In the genomic region with DNA sequence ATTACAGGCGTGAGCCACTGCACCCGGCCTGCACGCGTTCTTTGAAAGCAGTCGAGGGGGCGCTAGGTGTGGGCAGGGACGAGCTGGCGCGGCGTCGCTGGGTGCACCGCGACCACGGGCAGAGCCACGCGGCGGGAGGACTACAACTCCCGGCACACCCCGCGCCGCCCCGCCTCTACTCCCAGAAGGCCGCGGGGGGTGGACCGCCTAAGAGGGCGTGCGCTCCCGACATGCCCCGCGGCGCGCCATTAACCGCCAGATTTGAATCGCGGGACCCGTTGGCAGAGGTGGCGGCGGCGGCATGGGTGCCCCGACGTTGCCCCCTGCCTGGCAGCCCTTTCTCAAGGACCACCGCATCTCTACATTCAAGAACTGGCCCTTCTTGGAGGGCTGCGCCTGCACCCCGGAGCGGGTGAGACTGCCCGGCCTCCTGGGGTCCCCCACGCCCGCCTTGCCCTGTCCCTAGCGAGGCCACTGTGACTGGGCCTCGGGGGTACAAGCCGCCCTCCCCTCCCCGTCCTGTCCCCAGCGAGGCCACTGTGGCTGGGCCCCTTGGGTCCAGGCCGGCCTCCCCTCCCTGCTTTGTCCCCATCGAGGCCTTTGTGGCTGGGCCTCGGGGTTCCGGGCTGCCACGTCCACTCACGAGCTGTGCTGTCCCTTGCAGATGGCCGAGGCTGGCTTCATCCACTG, we compare ENCODE assay signal across 1 cellular context.
TF ChIP-seq lines count a peak whose summit lies in the region.

BIRC5 (plus strand) TSS at position 238 of the 690 bp plus-strand sequence; CDS start at position 302, 64 bp downstream.

TF ChIP-seq in WTC11, 78 proteins besides CTCF, POLR2A, EP300 and RAD21 (continued from another document and continues in another):
- TF ChIP-seq AR (CRISPR knock-in tag; IDR thresholded peaks at IDR 0.05) = no peak
- TF ChIP-seq MXD4 (CRISPR knock-in tag; IDR thresholded peaks at IDR 0.05; ENCODE audit: borderline replicate concordance) = no peak
- no peak for TF ChIP-seq OVOL2 (CRISPR knock-in tag; IDR thresholded peaks at IDR 0.05; ENCODE audit: borderline replicate concordance)
- no peak for TF ChIP-seq TCF7 (CRISPR knock-in tag; IDR thresholded peaks at IDR 0.05; ENCODE audit: low read depth)
- TF ChIP-seq ZBTB21 (CRISPR knock-in tag; IDR thresholded peaks at IDR 0.05; ENCODE audit: borderline replicate concordance) = no peak
- TF ChIP-seq, protein P1, sequence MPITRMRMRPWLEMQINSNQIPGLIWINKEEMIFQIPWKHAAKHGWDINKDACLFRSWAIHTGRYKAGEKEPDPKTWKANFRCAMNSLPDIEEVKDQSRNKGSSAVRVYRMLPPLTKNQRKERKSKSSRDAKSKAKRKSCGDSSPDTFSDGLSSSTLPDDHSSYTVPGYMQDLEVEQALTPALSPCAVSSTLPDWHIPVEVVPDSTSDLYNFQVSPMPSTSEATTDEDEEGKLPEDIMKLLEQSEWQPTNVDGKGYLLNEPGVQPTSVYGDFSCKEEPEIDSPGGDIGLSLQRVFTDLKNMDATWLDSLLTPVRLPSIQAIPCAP (CRISPR knock-in tag; IDR thresholded peaks at IDR 0.05) = peak; percentile 52; the same call in 1 of the 2 replicates
- peak; percentile 91 for TF ChIP-seq TEAD1 (CRISPR knock-in tag; IDR thresholded peaks at IDR 0.05)
- TF ChIP-seq TEAD4 (CRISPR knock-in tag; IDR thresholded peaks at IDR 0.05) = 0 out of 2 replicates have a peak, but pooled peaks have one; percentile 22
- TF ChIP-seq ESRRA (CRISPR knock-in tag; IDR thresholded peaks at IDR 0.05; ENCODE audit: borderline replicate concordance) = no peak
- TF ChIP-seq GTF2I (CRISPR knock-in tag; conservative IDR thresholded peaks at IDR 0.05) = no peak
- peak; percentile 84 for TF ChIP-seq GABPB1 (CRISPR knock-in tag; IDR thresholded peaks at IDR 0.05)
- TF ChIP-seq, protein P2, sequence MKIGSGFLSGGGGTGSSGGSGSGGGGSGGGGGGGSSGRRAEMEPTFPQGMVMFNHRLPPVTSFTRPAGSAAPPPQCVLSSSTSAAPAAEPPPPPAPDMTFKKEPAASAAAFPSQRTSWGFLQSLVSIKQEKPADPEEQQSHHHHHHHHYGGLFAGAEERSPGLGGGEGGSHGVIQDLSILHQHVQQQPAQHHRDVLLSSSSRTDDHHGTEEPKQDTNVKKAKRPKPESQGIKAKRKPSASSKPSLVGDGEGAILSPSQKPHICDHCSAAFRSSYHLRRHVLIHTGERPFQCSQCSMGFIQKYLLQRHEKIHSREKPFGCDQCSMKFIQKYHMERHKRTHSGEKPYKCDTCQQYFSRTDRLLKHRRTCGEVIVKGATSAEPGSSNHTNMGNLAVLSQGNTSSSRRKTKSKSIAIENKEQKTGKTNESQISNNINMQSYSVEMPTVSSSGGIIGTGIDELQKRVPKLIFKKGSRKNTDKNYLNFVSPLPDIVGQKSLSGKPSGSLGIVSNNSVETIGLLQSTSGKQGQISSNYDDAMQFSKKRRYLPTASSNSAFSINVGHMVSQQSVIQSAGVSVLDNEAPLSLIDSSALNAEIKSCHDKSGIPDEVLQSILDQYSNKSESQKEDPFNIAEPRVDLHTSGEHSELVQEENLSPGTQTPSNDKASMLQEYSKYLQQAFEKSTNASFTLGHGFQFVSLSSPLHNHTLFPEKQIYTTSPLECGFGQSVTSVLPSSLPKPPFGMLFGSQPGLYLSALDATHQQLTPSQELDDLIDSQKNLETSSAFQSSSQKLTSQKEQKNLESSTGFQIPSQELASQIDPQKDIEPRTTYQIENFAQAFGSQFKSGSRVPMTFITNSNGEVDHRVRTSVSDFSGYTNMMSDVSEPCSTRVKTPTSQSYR (CRISPR knock-in tag; IDR thresholded peaks at IDR 0.05) = peak; percentile 80; the same call in 1 of the 2 replicates
- TF ChIP-seq ATF3 (CRISPR knock-in tag; conservative IDR thresholded peaks at IDR 0.05) = no peak
- TF ChIP-seq, protein P3, sequence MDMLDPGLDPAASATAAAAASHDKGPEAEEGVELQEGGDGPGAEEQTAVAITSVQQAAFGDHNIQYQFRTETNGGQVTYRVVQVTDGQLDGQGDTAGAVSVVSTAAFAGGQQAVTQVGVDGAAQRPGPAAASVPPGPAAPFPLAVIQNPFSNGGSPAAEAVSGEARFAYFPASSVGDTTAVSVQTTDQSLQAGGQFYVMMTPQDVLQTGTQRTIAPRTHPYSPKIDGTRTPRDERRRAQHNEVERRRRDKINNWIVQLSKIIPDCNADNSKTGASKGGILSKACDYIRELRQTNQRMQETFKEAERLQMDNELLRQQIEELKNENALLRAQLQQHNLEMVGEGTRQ (CRISPR knock-in tag; IDR thresholded peaks at IDR 0.05) = peak; percentile 23; the same call in 1 of the 2 replicates
- TF ChIP-seq FOXP1 (CRISPR knock-in tag; IDR thresholded peaks at IDR 0.05; ENCODE audit: borderline replicate concordance) = peak; percentile 79
- TF ChIP-seq, protein P4, sequence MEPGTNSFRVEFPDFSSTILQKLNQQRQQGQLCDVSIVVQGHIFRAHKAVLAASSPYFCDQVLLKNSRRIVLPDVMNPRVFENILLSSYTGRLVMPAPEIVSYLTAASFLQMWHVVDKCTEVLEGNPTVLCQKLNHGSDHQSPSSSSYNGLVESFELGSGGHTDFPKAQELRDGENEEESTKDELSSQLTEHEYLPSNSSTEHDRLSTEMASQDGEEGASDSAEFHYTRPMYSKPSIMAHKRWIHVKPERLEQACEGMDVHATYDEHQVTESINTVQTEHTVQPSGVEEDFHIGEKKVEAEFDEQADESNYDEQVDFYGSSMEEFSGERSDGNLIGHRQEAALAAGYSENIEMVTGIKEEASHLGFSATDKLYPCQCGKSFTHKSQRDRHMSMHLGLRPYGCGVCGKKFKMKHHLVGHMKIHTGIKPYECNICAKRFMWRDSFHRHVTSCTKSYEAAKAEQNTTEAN (CRISPR knock-in tag; IDR thresholded peaks at IDR 0.05) = no peak
- TF ChIP-seq CBFB (CRISPR knock-in tag; IDR thresholded peaks at IDR 0.05; ENCODE audit: low read depth) = peak; percentile 56; the same call in 1 of the 2 replicates
- 0 out of 2 replicates have a peak, but pooled peaks have one; percentile 60 for TF ChIP-seq JUN (CRISPR knock-in tag; IDR thresholded peaks at IDR 0.05)
- TF ChIP-seq, protein P5, sequence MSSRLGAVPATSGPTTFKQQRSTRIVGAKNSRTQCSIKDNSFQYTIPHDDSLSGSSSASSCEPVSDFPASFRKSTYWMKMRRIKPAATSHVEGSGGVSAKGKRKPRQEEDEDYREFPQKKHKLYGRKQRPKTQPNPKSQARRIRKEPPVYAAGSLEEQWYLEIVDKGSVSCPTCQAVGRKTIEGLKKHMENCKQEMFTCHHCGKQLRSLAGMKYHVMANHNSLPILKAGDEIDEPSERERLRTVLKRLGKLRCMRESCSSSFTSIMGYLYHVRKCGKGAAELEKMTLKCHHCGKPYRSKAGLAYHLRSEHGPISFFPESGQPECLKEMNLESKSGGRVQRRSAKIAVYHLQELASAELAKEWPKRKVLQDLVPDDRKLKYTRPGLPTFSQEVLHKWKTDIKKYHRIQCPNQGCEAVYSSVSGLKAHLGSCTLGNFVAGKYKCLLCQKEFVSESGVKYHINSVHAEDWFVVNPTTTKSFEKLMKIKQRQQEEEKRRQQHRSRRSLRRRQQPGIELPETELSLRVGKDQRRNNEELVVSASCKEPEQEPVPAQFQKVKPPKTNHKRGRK (CRISPR knock-in tag; IDR thresholded peaks at IDR 0.05; ENCODE audit: borderline replicate concordance) = no peak
- no peak for TF ChIP-seq CDX4 (CRISPR knock-in tag; IDR thresholded peaks at IDR 0.05; ENCODE audit: borderline replicate concordance)
- TF ChIP-seq SOX15 (CRISPR knock-in tag; IDR thresholded peaks at IDR 0.05) = no peak
- TF ChIP-seq MAX (CRISPR knock-in tag; IDR thresholded peaks at IDR 0.05) = peak; percentile 98
- 0 out of 2 replicates have a peak, but pooled peaks have one; percentile 24 for TF ChIP-seq ZNF317 (CRISPR knock-in tag; IDR thresholded peaks at IDR 0.05; ENCODE audit: borderline replicate concordance, low read depth)
- TF ChIP-seq NFYB (CRISPR knock-in tag; conservative IDR thresholded peaks at IDR 0.05; ENCODE audit: low read depth) = no peak; the same call in 1 of the 2 replicates
- 0 out of 2 replicates have a peak, but pooled peaks have one; percentile 31 for TF ChIP-seq PRRX2 (CRISPR knock-in tag; IDR thresholded peaks at IDR 0.05)
- no peak for TF ChIP-seq ZNF532 (CRISPR knock-in tag; IDR thresholded peaks at IDR 0.05; ENCODE audit: borderline replicate concordance)
- TF ChIP-seq TP53 (CRISPR knock-in tag; IDR thresholded peaks at IDR 0.05) = no peak
- TF ChIP-seq SMAD3 (CRISPR knock-in tag; IDR thresholded peaks at IDR 0.05; ENCODE audit: borderline replicate concordance) = 0 out of 2 replicates have a peak, but pooled peaks have one; percentile 21
- TF ChIP-seq MYBL2 (CRISPR knock-in tag; IDR thresholded peaks at IDR 0.05) = peak; percentile 100
- TF ChIP-seq ELF4 (CRISPR knock-in tag; IDR thresholded peaks at IDR 0.05; ENCODE audit: low read depth) = peak; percentile 26; the same call in 1 of the 2 replicates
- TF ChIP-seq, protein P6, sequence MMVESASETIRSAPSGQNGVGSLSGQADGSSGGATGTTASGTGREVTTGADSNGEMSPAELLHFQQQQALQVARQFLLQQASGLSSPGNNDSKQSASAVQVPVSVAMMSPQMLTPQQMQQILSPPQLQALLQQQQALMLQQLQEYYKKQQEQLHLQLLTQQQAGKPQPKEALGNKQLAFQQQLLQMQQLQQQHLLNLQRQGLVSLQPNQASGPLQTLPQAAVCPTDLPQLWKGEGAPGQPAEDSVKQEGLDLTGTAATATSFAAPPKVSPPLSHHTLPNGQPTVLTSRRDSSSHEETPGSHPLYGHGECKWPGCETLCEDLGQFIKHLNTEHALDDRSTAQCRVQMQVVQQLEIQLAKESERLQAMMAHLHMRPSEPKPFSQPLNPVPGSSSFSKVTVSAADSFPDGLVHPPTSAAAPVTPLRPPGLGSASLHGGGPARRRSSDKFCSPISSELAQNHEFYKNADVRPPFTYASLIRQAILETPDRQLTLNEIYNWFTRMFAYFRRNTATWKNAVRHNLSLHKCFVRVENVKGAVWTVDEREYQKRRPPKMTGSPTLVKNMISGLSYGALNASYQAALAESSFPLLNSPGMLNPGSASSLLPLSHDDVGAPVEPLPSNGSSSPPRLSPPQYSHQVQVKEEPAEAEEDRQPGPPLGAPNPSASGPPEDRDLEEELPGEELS (CRISPR knock-in tag; IDR thresholded peaks at IDR 0.05) = peak; percentile 89
- 0 out of 2 replicates have a peak, but pooled peaks have one; percentile 35 for TF ChIP-seq NR3C1 (CRISPR knock-in tag; conservative IDR thresholded peaks at IDR 0.05; ENCODE audit: low read depth)
- peak; percentile 31; the same call in 1 of the 2 replicates for TF ChIP-seq CREM (CRISPR knock-in tag; IDR thresholded peaks at IDR 0.05)
- TF ChIP-seq ZNF396 (CRISPR knock-in tag; IDR thresholded peaks at IDR 0.05; ENCODE audit: borderline replicate concordance) = no peak
